11 cellular contexts compared by ENCODE assay signal in the genomic region with DNA sequence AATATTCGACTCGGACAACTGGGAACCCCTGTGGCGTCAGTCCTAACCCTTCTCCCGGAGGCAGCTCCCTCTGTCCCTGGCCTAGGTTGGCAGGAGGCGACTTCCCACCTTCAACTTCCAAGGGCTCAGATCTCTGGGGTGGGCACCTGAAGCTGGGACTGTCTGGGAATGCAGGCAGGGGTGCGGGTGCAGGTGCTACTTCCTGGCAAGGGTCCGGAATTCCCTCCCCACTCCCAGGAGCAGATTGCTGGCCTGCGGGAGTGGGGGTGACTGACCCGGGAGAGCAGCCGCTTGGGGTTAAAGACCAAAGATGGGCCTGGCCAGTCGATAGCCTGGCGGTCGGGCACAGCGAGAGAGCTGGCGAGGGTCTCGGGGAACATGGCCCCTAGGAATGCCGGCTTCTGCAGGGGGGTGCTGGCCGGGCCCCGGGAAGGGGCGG. TPM values are rescaled to one million over a fixed set of nuclear protein-coding genes. Genes with fewer than 3 reads are reported as not detected.
DNase-seq lines count a peak whose midpoint lies in the region; ATAC-seq and TF ChIP-seq lines count a peak whose summit lies in the region.
"Had no signal": no experiment of that assay in that cellular context is flagged by ENCODE, and none has a peak within 500 bp of the region (broad histone marks: within the 10 kb centered on the region; RNA-seq: fewer than 3 reads in every experiment).

No MANE protein-coding gene starts in this region.

- H3K4me1 ChIP-seq in BLaER1 (peaks cover 38% of the 10 kb centered on the region), endocrine pancreas (ENCODE audit: control insufficient read depth, insufficient read depth, low read length) (no peaks in the 10 kb centered on the region)

- H3K36me3 ChIP-seq in BLaER1, result no peaks in the 10 kb centered on the region
- H3K36me3 ChIP-seq in KOPT-K1 (ENCODE audit: insufficient read depth, low read length), result no peaks in the 10 kb centered on the region
- no peaks in the 10 kb centered on the region for H3K36me3 ChIP-seq in endocrine pancreas (ENCODE audit: control insufficient read depth, insufficient read depth, low read length)
- no peaks in the 10 kb centered on the region for H3K36me3 ChIP-seq in brain microvascular endothelial cell (replicated peaks)
- H3K36me3 ChIP-seq: SJCRH30 had no signal

- no peaks in the 10 kb centered on the region for H4K20me1 ChIP-seq in BLaER1

- H3K4me3 ChIP-seq in BLaER1, result no peak overlapping the region
- no peak overlapping the region for H3K4me3 ChIP-seq in endocrine pancreas (ENCODE audit: control insufficient read depth, insufficient read depth, low read length)
- no peak overlapping the region for H3K4me3 ChIP-seq in brain microvascular endothelial cell (ENCODE audit: low read depth, low read length)
- H3K4me3 ChIP-seq: SJCRH30 had no signal

- H3K4me2 ChIP-seq in BLaER1, result peak overlapping the region; percentile 60

- no peaks in the 10 kb centered on the region for H3K9me3 Mint-ChIP-seq in naive B cell

- no peak for ATAC-seq in naive B cell (ENCODE audit: low read depth in 2 of 2)
- no peak for ATAC-seq in HG02610 (IDR thresholded peaks at IDR 0.05; ENCODE audit: unreplicated experiment)
- ATAC-seq: sciatic nerve had no signal

- peaks cover 24 to 34% (median 32%) of the 10 kb centered on the region in 3 donors for H3K4me1 Mint-ChIP-seq in naive B cell

- H3K27ac ChIP-seq in BLaER1, result no peak overlapping the region
- H3K27ac ChIP-seq in KOPT-K1 (ENCODE audit: low read depth, low read length, poor library complexity, severe bottlenecking), result peak overlapping the region; percentile 41
- no peak overlapping the region for H3K27ac ChIP-seq in brain microvascular endothelial cell
- H3K27ac ChIP-seq: SJCRH30 had no signal

- DNase-seq in naive B cell (no peak), occipital lobe (lab: John Stamatoyannopoulos, UW) (no peak), glomerular visceral epithelial cell (ENCODE audit: extremely low spot score) (no peak), brain microvascular endothelial cell (no peak)
- DNase-seq: NCI-H1417 treated with DMSO at 0.1 percent for 48 hours had no signal

- peak overlapping the region in 7 of 8 donors; percentile 23 to 86 (median 77) for H3K4me3 Mint-ChIP-seq in naive B cell

- H3K27ac Mint-ChIP-seq in naive B cell, result peak overlapping the region in 1 of 6 donors; percentile 51

- no peaks in the 10 kb centered on the region for H3K9me3 ChIP-seq in BLaER1
- no peaks in the 10 kb centered on the region for H3K9me3 ChIP-seq in KOPT-K1 (ENCODE audit: insufficient read depth, low read length, poor library complexity, severe bottlenecking)
- H3K9me3 ChIP-seq in endocrine pancreas (ENCODE audit: control insufficient read depth, low read length), result no peaks in the 10 kb centered on the region
- H3K9me3 ChIP-seq: SJCRH30 had no signal

- H3K36me3 Mint-ChIP-seq in naive B cell, result no peaks in the 10 kb centered on the region

- TF ChIP-seq CTCF in brain microvascular endothelial cell (IDR thresholded peaks at IDR 0.05; ENCODE audit: low read depth, low read length, missing control alignments), result no peak

- peaks cover 37 to 44% (median 39%) of the 10 kb centered on the region in 3 donors for H3K27me3 Mint-ChIP-seq in naive B cell

- H3K9ac ChIP-seq in BLaER1, result no peak overlapping the region
- H3K9ac ChIP-seq in endocrine pancreas (ENCODE audit: control insufficient read depth, insufficient read depth, low read length), result peak overlapping the region; percentile 8

- in situ Hi-C loops in brain microvascular endothelial cell (cut with HindIII; ENCODE audit: low pct_ligation_motif_present, low sequenced_read_pairs), result no loop called here

- H3K27me3 ChIP-seq in BLaER1 (0 out of 2 replicates have a peak, but pooled peaks cover 3% of the 10 kb centered on the region), endocrine pancreas (ENCODE audit: control insufficient read depth, insufficient read depth, low read length) (no peaks in the 10 kb centered on the region), brain microvascular endothelial cell (replicated peaks) (no peaks in the 10 kb centered on the region)

RNA-seq across cellular contexts. Expression of gene EPHA1, which starts 0.4 kb away (rescaled TPM):
- polyA plus RNA-seq in naive B cell (ENCODE audit: low read depth in 6 of 6), result under 1 TPM in 1 of 6 donors, not detected in 5; 0.06 TPM
- not detected for total RNA-seq in occipital lobe

RNA-seq across cellular contexts. Expression of gene ZYX, which starts 27.1 kb away (rescaled TPM):
- 10 to 100 TPM in 4 of 6 donors, 1 to 10 TPM in 2; 4.7 to 21.4 (median 12.2) TPM for polyA plus RNA-seq in naive B cell (ENCODE audit: low read depth in 6 of 6)
- 9.4 TPM for total RNA-seq in occipital lobe

RNA-seq across cellular contexts. Expression of gene TAS2R60, which starts 35.0 kb away (rescaled TPM):
- not detected for polyA plus RNA-seq in naive B cell (ENCODE audit: low read depth in 6 of 6)
- total RNA-seq in occipital lobe, result not detected
- total RNA-seq: SJCRH30 had no signal

RNA-seq across cellular contexts. Expression of gene FAM131B, which starts 45.8 kb away (rescaled TPM):
- polyA plus RNA-seq in naive B cell (ENCODE audit: low read depth in 6 of 6), result not detected
- 91.1 TPM for total RNA-seq in occipital lobe
